In the genomic region with DNA sequence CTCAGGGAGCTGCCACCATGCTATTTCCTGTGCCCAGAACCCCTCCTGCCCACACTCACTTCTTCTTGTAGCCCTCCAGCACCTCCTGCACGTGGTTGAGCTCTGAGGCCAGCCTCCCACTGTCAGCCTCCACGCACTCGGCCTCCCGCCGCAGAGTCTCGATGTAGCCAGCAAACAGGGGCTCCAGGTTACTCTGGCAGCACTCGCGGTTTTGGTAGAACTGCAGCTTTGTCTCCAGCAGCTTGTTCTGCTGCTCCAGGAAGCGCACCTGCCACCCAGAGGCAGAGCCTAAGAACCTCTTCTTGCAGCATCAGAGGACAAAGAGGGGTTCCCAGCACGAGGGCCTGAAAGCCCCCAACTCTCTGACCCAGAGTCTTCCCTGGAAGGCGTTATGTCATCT, we compare ENCODE assay signal across 15 cellular contexts. TPM values are rescaled to one million over a fixed set of nuclear protein-coding genes. Genes with fewer than 3 reads are reported as not detected.
DNase-seq lines count a peak whose midpoint lies in the region; ATAC-seq and TF ChIP-seq lines count a peak whose summit lies in the region.
"Had no signal": no experiment of that assay in that cellular context is flagged by ENCODE, and none has a peak within 500 bp of the region (broad histone marks: within the 10 kb centered on the region; RNA-seq: fewer than 3 reads in every experiment).

No MANE protein-coding gene starts in this region.

- H3K27ac ChIP-seq in coronary artery: no peak overlapping the region
- H3K27ac ChIP-seq: ascending aorta, gastroesophageal sphincter had no signal

- no peak overlapping the region for H3K4me3 ChIP-seq in coronary artery
- no peak overlapping the region for H3K4me3 ChIP-seq in retinal pigment epithelial cell (ENCODE audit: low read length)
- H3K4me3 ChIP-seq: ascending aorta, gastroesophageal sphincter had no signal

- no peaks in the 10 kb centered on the region for H3K36me3 Mint-ChIP-seq in activated naive CD8-positive, alpha-beta T cell treated with anti-CD3 and anti-CD28 coated beads, Interleukin-2, amount 10 ng/mL, durations not matched to agents 7 days and 5 days
- no peaks in the 10 kb centered on the region for H3K36me3 Mint-ChIP-seq in activated naive CD8-positive, alpha-beta T cell treated with anti-CD3 and anti-CD28 coated beads, Interleukin-2, amount 50 U/mL, for 24 hours (ENCODE audit: low read depth)
- H3K36me3 Mint-ChIP-seq in T-cell: no peaks in the 10 kb centered on the region

- DNase-seq in activated naive CD8-positive, alpha-beta T cell treated with anti-CD3 and anti-CD28 coated beads, Interleukin-2, amount 10 ng/mL, durations not matched to agents 7 days and 5 days: peak; percentile 44
- DNase-seq in activated naive CD8-positive, alpha-beta T cell treated with anti-CD3 and anti-CD28 coated beads, Interleukin-2, amount 50 U/mL, for 24 hours: no peak
- peak; percentile 54 for DNase-seq in NCI-H2107 treated with DMSO at 0.1 percent for 48 hours (lab: John Stamatoyannopoulos, UW; ENCODE audit: unreplicated experiment)
- peak; percentile 41 for DNase-seq in coronary artery (ENCODE audit: low spot score)
- DNase-seq in retinal pigment epithelial cell (ENCODE audit: low read depth): no peak
- DNase-seq in T-cell: no peak
- DNase-seq: activated T-cell treated with anti-CD3 and anti-CD28 coated beads, Interleukin-2, amount 50 U/mL, for 4 hours; C1 segment of cervical spinal cord; effector CD8-positive, alpha-beta T cell had no signal

- ATAC-seq in activated naive CD8-positive, alpha-beta T cell treated with anti-CD3 and anti-CD28 coated beads, Interleukin-2, amount 10 ng/mL, durations not matched to agents 7 days and 5 days (ENCODE audit: low read depth): peak; percentile 68
- no peak for ATAC-seq in activated naive CD8-positive, alpha-beta T cell treated with anti-CD3 and anti-CD28 coated beads, Interleukin-2, amount 50 U/mL, for 24 hours
- ATAC-seq in HG03039 (IDR thresholded peaks at IDR 0.05; ENCODE audit: unreplicated experiment) (no peak), T-cell (replicated peaks in 1 of 4) (no peak), HG02678 (IDR thresholded peaks at IDR 0.05; ENCODE audit: unreplicated experiment) (no peak)
- ATAC-seq: activated T-cell treated with anti-CD3 and anti-CD28 coated beads, Interleukin-2, amount 50 U/mL, for 4 hours; gastroesophageal sphincter had no signal

- H3K4me3 Mint-ChIP-seq in activated naive CD8-positive, alpha-beta T cell treated with anti-CD3 and anti-CD28 coated beads, Interleukin-2, amount 10 ng/mL, durations not matched to agents 7 days and 5 days: no peak overlapping the region
- H3K4me3 Mint-ChIP-seq in activated naive CD8-positive, alpha-beta T cell treated with anti-CD3 and anti-CD28 coated beads, Interleukin-2, amount 50 U/mL, for 24 hours: no peak overlapping the region
- no peak overlapping the region for H3K4me3 Mint-ChIP-seq in T-cell
- H3K4me3 Mint-ChIP-seq: activated T-cell treated with anti-CD3 and anti-CD28 coated beads, Interleukin-2, amount 50 U/mL, for 4 hours had no signal

- CTCF ChIA-PET in T-cell (lab: Charles Lee): no interaction called here

- TF ChIP-seq CTCF in coronary artery (IDR thresholded peaks at IDR 0.05) (no peak), retinal pigment epithelial cell (conservative IDR thresholded peaks at IDR 0.05; ENCODE audit: low read depth, low read length) (peak; percentile 19)

- H3K27ac Mint-ChIP-seq in activated naive CD8-positive, alpha-beta T cell treated with anti-CD3 and anti-CD28 coated beads, Interleukin-2, amount 10 ng/mL, durations not matched to agents 7 days and 5 days: no peak overlapping the region
- H3K27ac Mint-ChIP-seq in activated naive CD8-positive, alpha-beta T cell treated with anti-CD3 and anti-CD28 coated beads, Interleukin-2, amount 50 U/mL, for 24 hours: no peak overlapping the region
- H3K27ac Mint-ChIP-seq in T-cell: no peak overlapping the region

- no peaks in the 10 kb centered on the region for H3K9me3 Mint-ChIP-seq in activated naive CD8-positive, alpha-beta T cell treated with anti-CD3 and anti-CD28 coated beads, Interleukin-2, amount 10 ng/mL, durations not matched to agents 7 days and 5 days
- no peaks in the 10 kb centered on the region for H3K9me3 Mint-ChIP-seq in activated naive CD8-positive, alpha-beta T cell treated with anti-CD3 and anti-CD28 coated beads, Interleukin-2, amount 50 U/mL, for 24 hours
- H3K9me3 Mint-ChIP-seq in T-cell: no peaks in the 10 kb centered on the region
- H3K9me3 Mint-ChIP-seq: activated T-cell treated with anti-CD3 and anti-CD28 coated beads, Interleukin-2, amount 50 U/mL, for 4 hours had no signal

- H3K4me1 Mint-ChIP-seq in activated naive CD8-positive, alpha-beta T cell treated with anti-CD3 and anti-CD28 coated beads, Interleukin-2, amount 10 ng/mL, durations not matched to agents 7 days and 5 days: no peaks in the 10 kb centered on the region
- H3K4me1 Mint-ChIP-seq in activated naive CD8-positive, alpha-beta T cell treated with anti-CD3 and anti-CD28 coated beads, Interleukin-2, amount 50 U/mL, for 24 hours: no peaks in the 10 kb centered on the region
- H3K4me1 Mint-ChIP-seq in T-cell: peaks cover 0 to 2% (median 0%) of the 10 kb centered on the region in 3 donors

- POLR2A ChIA-PET in activated naive CD8-positive, alpha-beta T cell treated with anti-CD3 and anti-CD28 coated beads, Interleukin-2, amount 10 ng/mL, durations not matched to agents 7 days and 5 days (lab: Charles Lee): interaction anchor here (0.9 kb wide), 1 partner anchor 28 kb away, joined by 3 read pairs; no protein-coding TSS in a partner anchor
- POLR2A ChIA-PET in T-cell (lab: Charles Lee): no interaction called here

- H3K27me3 Mint-ChIP-seq in activated naive CD8-positive, alpha-beta T cell treated with anti-CD3 and anti-CD28 coated beads, Interleukin-2, amount 10 ng/mL, durations not matched to agents 7 days and 5 days: peaks cover 28% of the 10 kb centered on the region
- H3K27me3 Mint-ChIP-seq in activated naive CD8-positive, alpha-beta T cell treated with anti-CD3 and anti-CD28 coated beads, Interleukin-2, amount 50 U/mL, for 24 hours: peaks cover 8% of the 10 kb centered on the region
- H3K27me3 Mint-ChIP-seq in T-cell: peaks cover 29 to 42% of the 10 kb centered on the region in 2 donors

RNA-seq across cellular contexts. Expression of a gene that starts 2.1 kb away (rescaled TPM):
- not detected for total RNA-seq in activated naive CD8-positive, alpha-beta T cell treated with anti-CD3 and anti-CD28 coated beads, Interleukin-2, amount 10 ng/mL, durations not matched to agents 7 days and 5 days
- total RNA-seq in T-cell: not detected
- total RNA-seq: activated T-cell treated with anti-CD3 and anti-CD28 coated beads, Interleukin-2, amount 50 U/mL, for 4 hours; ascending aorta; gastroesophageal sphincter; liver; skeletal muscle tissue had no signal

RNA-seq across cellular contexts. Expression of a gene that starts 27.8 kb away (rescaled TPM):
- total RNA-seq in activated naive CD8-positive, alpha-beta T cell treated with anti-CD3 and anti-CD28 coated beads, Interleukin-2, amount 10 ng/mL, durations not matched to agents 7 days and 5 days: not detected
- 1 to 10 TPM in 1 of 5 donors, under 1 TPM in 2, not detected in 2; 0.30 to 1.0 (median 0.76) TPM for total RNA-seq in T-cell
- total RNA-seq: ascending aorta, liver, skeletal muscle tissue had no signal

RNA-seq across cellular contexts. Expression of a gene that starts 44.7 kb away (rescaled TPM):
- total RNA-seq in activated naive CD8-positive, alpha-beta T cell treated with anti-CD3 and anti-CD28 coated beads, Interleukin-2, amount 10 ng/mL, durations not matched to agents 7 days and 5 days: under 1 TPM in 1 of 2 experiments, not detected in 1; 0.14 TPM
- total RNA-seq in T-cell: under 1 TPM in 1 of 5 donors, not detected in 4; 0.35 TPM
- total RNA-seq: activated T-cell treated with anti-CD3 and anti-CD28 coated beads, Interleukin-2, amount 50 U/mL, for 4 hours had no signal

RNA-seq across cellular contexts. Expression of a gene that starts 48.2 kb away (rescaled TPM):
- total RNA-seq in activated naive CD8-positive, alpha-beta T cell treated with anti-CD3 and anti-CD28 coated beads, Interleukin-2, amount 10 ng/mL, durations not matched to agents 7 days and 5 days: not detected
- not detected for total RNA-seq in T-cell
- total RNA-seq: activated T-cell treated with anti-CD3 and anti-CD28 coated beads, Interleukin-2, amount 50 U/mL, for 4 hours; ascending aorta; gastroesophageal sphincter; liver had no signal

Comparison
In these comparisons a context has a peak if more than half of its experiments do, and no peak if none do; other contexts are left out.
1. DNase-seq: peak in activated naive CD8-positive, alpha-beta T cell treated with anti-CD3 and anti-CD28 coated beads, Interleukin-2, amount 10 ng/mL, durations not matched to agents 7 days and 5 days (single experiment), NCI-H2107 treated with DMSO at 0.1 percent for 48 hours (single experiment) and coronary artery (single experiment); none in activated naive CD8-positive, alpha-beta T cell treated with anti-CD3 and anti-CD28 coated beads, Interleukin-2, amount 50 U/mL, for 24 hours (single experiment), retinal pigment epithelial cell (single experiment) and T-cell (0 of 34).